ENCODE assay signal across 8 cellular contexts in the genomic region with DNA sequence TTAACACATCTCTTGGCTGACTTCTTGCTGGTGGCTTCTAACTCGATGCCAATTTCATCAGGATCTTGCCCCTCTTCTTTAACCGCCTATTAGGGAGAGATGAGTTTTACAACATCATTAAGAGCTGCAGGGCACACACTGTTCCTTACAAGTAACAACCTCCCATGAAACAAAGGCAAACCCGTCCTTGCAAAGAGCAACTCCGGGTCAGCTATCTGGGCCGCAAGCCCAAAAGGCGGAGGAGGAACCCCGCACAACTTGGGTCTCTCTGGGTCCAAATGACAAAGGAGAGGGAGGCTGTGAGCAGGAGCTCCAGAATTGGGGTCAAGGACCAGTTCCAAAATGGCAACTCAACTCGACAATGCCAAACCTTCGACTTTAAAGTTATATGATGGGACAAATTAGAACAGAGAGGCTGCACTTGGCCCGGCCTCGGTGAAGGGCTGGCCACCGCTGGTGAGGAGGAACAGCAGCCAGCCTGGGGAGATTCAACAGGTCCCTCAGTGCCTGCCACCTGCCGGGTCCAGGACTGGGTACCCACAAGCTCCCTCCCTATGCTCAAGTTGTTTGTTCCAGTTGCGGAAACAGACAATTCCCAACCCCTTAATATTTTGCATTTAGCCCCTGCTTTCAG. TPM values are rescaled to one million over a fixed set of nuclear protein-coding genes. Genes with fewer than 3 reads are reported as not detected.
DNase-seq lines count a peak whose midpoint lies in the region; ATAC-seq, FAIRE-seq and TF ChIP-seq lines count a peak whose summit lies in the region.

No MANE protein-coding gene starts in this region.

- no peak overlapping the region for H2BK20ac ChIP-seq in H9 (ENCODE audit: low read depth, low read length, poor library complexity, severe bottlenecking)

- no peak for ATAC-seq in activated T-cell treated with anti-CD3 and anti-CD28 coated beads, Interleukin-2, amount 50 U/mL, for 4 hours
- no peak for ATAC-seq in GM18909 (IDR thresholded peaks at IDR 0.05; ENCODE audit: poor library complexity, unreplicated experiment)
- ATAC-seq in HG02870 (IDR thresholded peaks at IDR 0.05; ENCODE audit: unreplicated experiment): no peak
- ATAC-seq in HG03439 (IDR thresholded peaks at IDR 0.05; ENCODE audit: unreplicated experiment): no peak

- H3K27me3 Mint-ChIP-seq in H9 (ENCODE audit: low read depth): peaks cover 4% of the 10 kb centered on the region; the same call in 1 of the 2 replicates
- no peaks in the 10 kb centered on the region for H3K27me3 Mint-ChIP-seq in activated T-cell treated with anti-CD3 and anti-CD28 coated beads, Interleukin-2, amount 50 U/mL, for 4 hours (ENCODE audit: low read depth)

- H3K23ac ChIP-seq in H9 (ENCODE audit: insufficient read length, low read depth, low read length): no peak overlapping the region

- no peak overlapping the region for H3K27ac ChIP-seq in H9 (ENCODE audit: insufficient read length, low read depth, low read length)
- H3K27ac ChIP-seq in small intestine (ENCODE audit: low read depth in 1 of 2, low read length in 1 of 2): peak overlapping the region; percentile 85 to 96

- no peak overlapping the region for H3K4ac ChIP-seq in H9 (ENCODE audit: low read depth, low read length)

- H3K14ac ChIP-seq in H9 (ENCODE audit: insufficient read depth, low read length): no peak overlapping the region

- H3K4me3 Mint-ChIP-seq in H9: peak overlapping the region; percentile 100
- peak overlapping the region; percentile 100 for H3K4me3 Mint-ChIP-seq in activated T-cell treated with anti-CD3 and anti-CD28 coated beads, Interleukin-2, amount 50 U/mL, for 4 hours

- no peak overlapping the region for H2BK12ac ChIP-seq in H9 (ENCODE audit: insufficient read length, low read depth, low read length)

- H3K56ac ChIP-seq in H9 (ENCODE audit: insufficient read length, low read depth, low read length): no peak overlapping the region

- H3K36me3 ChIP-seq in small intestine (ENCODE audit: control insufficient read depth in 2 of 2, insufficient read depth in 2 of 2, low read length in 2 of 2): peaks cover 7 to 10% of the 10 kb centered on the region in 2 donors

- peak overlapping the region in 2 of 3 experiments; percentile 32 to 40; a peak in 2 of 7 replicates for H3K27ac Mint-ChIP-seq in H9

- H3K4me1 ChIP-seq in H9 (ENCODE audit: insufficient read depth, low read length): no peaks in the 10 kb centered on the region; the same call in 1 of the 2 replicates
- peaks cover 5 to 12% of the 10 kb centered on the region in 2 donors for H3K4me1 ChIP-seq in small intestine (ENCODE audit: control insufficient read depth in 2 of 2, insufficient read depth in 1 of 2, low read depth in 1 of 2, low read length in 1 of 2)

- H3T11ph ChIP-seq in H9 (ENCODE audit: low read length): no peak overlapping the region

- no peak overlapping the region for H4K5ac ChIP-seq in H9 (ENCODE audit: insufficient read length, low read depth, low read length)

- H2BK120ac ChIP-seq in H9 (ENCODE audit: low read depth, low read length, poor library complexity, severe bottlenecking): no peak overlapping the region

- H3K9me3 ChIP-seq in H9 (ENCODE audit: control insufficient read depth, low read depth, low read length) (no peaks in the 10 kb centered on the region), small intestine (ENCODE audit: control insufficient read depth, low read depth) (no peaks in the 10 kb centered on the region)

- H4K20me1 ChIP-seq in H9 (ENCODE audit: control insufficient read depth, insufficient read depth, insufficient read length): no peaks in the 10 kb centered on the region

- H3K18ac ChIP-seq in H9 (ENCODE audit: insufficient read length, low read depth, low read length): no peak overlapping the region

- H4K8ac ChIP-seq in H9 (replicated peaks; ENCODE audit: insufficient read length, low read depth, low read length): no peak overlapping the region

- H2AFZ ChIP-seq in H9 (ENCODE audit: low read length): no peak overlapping the region

- H3K27me3 ChIP-seq in H9 (ENCODE audit: insufficient read depth, low read length) (no peaks in the 10 kb centered on the region), small intestine (ENCODE audit: control insufficient read depth in 2 of 2, insufficient read depth in 2 of 2, low read length in 2 of 2) (no peaks in the 10 kb centered on the region)

- H3K36me3 Mint-ChIP-seq in H9 (ENCODE audit: insufficient read depth in 1 of 3, low read depth in 3 of 3): peaks cover 44 to 78% (median 64%) of the 10 kb centered on the region in 3 experiments
- peaks cover 45% of the 10 kb centered on the region for H3K36me3 Mint-ChIP-seq in activated T-cell treated with anti-CD3 and anti-CD28 coated beads, Interleukin-2, amount 50 U/mL, for 4 hours (ENCODE audit: insufficient read depth)

- no peak for FAIRE-seq in small intestine (lab: Jason Lieb, UNC)

- no peak for TF ChIP-seq CTCF in H9 (conservative IDR thresholded peaks at IDR 0.05)

- no peak overlapping the region for H2AK5ac ChIP-seq in H9 (ENCODE audit: insufficient read length, low read length)

- H3K4me3 ChIP-seq in small intestine (ENCODE audit: low read depth in 1 of 2, low read length in 2 of 2): peak overlapping the region; percentile 76 to 96

- no CpG with 5 or more reads among the region's 14 CpGs for WGBS in H9 (ENCODE audit: extremely low coverage, insufficient read length, low lambda C conversion rate)
- 9 to 24% (median 18%) methylated on average over 14 of the region's 14 CpGs for WGBS in small intestine, 3 donors

- peak overlapping the region; percentile 58 for H3K4me2 ChIP-seq in H9 (ENCODE audit: insufficient read depth, insufficient read length, low read length)

- peaks cover 52% of the 10 kb centered on the region for H3K79me2 ChIP-seq in H9 (ENCODE audit: insufficient read depth, low read length)

- H3K23me2 ChIP-seq in H9 (ENCODE audit: insufficient read length, low read depth, low read length, poor library complexity, severe bottlenecking): peaks cover 14% of the 10 kb centered on the region

- H3K9ac ChIP-seq in H9 (ENCODE audit: extremely low read depth, insufficient read length, low read length): no peak overlapping the region

- no peak overlapping the region for H2BK5ac ChIP-seq in H9 (ENCODE audit: insufficient read length, low read length)

- no peak overlapping the region for H4K91ac ChIP-seq in H9 (ENCODE audit: insufficient read length, low read depth, low read length)

- H3K4me1 Mint-ChIP-seq in H9: peaks cover 28 to 30% of the 10 kb centered on the region in 2 experiments
- H3K4me1 Mint-ChIP-seq in activated T-cell treated with anti-CD3 and anti-CD28 coated beads, Interleukin-2, amount 50 U/mL, for 4 hours (ENCODE audit: low read depth): peaks cover 65% of the 10 kb centered on the region

- peaks cover 0 to 3% of the 10 kb centered on the region in 2 experiments; a peak in 3 of 5 replicates for H3K9me3 Mint-ChIP-seq in H9
- no peaks in the 10 kb centered on the region for H3K9me3 Mint-ChIP-seq in activated T-cell treated with anti-CD3 and anti-CD28 coated beads, Interleukin-2, amount 50 U/mL, for 4 hours

- no peak overlapping the region for H2BK15ac ChIP-seq in H9 (ENCODE audit: low read depth, low read length)

- no peak for DNase-seq in H9
- no peak for DNase-seq in activated T-cell treated with anti-CD3 and anti-CD28 coated beads, Interleukin-2, amount 50 U/mL, for 4 hours
- DNase-seq in hypothalamus (lab: John Stamatoyannopoulos, UW): peak in 41 of 51 donors; percentile 11 to 74 (median 37)
- DNase-seq in small intestine: peak; percentile 24
- no peak for DNase-seq in mucosa of gallbladder (ENCODE audit: low spot score)

- peaks cover 14% of the 10 kb centered on the region for H3K79me1 ChIP-seq in H9 (ENCODE audit: insufficient read depth, low read depth, low read length, poor library complexity, severe bottlenecking)

RNA-seq across cellular contexts. Expression of a gene that starts 1.1 kb away (rescaled TPM):
- total RNA-seq in H9 (2021) (70.3 and 76.1 TPM in 2 replicates), mucosa of gallbladder (127 TPM)
- 100 to 1,000 TPM; 113 to 117 (median 113) TPM for total RNA-seq in activated T-cell treated with anti-CD3 and anti-CD28 coated beads, Interleukin-2, amount 50 U/mL, for 4 hours
- 10 to 100 TPM; 38.8 to 83.2 (median 78.4) TPM for polyA plus RNA-seq in small intestine

RNA-seq across cellular contexts. Expression of a gene that starts 1.5 kb away (rescaled TPM):
- total RNA-seq in H9 (2021) (107 and 110 TPM in 2 replicates), mucosa of gallbladder (92.9 TPM)
- total RNA-seq in activated T-cell treated with anti-CD3 and anti-CD28 coated beads, Interleukin-2, amount 50 U/mL, for 4 hours: 100 to 1,000 TPM; 169 to 191 (median 186) TPM
- polyA plus RNA-seq in small intestine: 10 to 100 TPM; 44.0 to 63.5 (median 47.3) TPM

RNA-seq across cellular contexts. Expression of a gene that starts 53.7 kb away (rescaled TPM):
- 0.17 and 0.18 TPM in 2 replicates for total RNA-seq in H9 (2021)
- 1 to 10 TPM in 1 of 3 donors, under 1 TPM in 2; 0.63 to 1.4 (median 0.81) TPM for total RNA-seq in activated T-cell treated with anti-CD3 and anti-CD28 coated beads, Interleukin-2, amount 50 U/mL, for 4 hours
- polyA plus RNA-seq in small intestine: 1 to 10 TPM in 1 of 3 donors, under 1 TPM in 2; 0.69 to 1.3 (median 0.81) TPM
- total RNA-seq in mucosa of gallbladder: 0.20 TPM

RNA-seq across cellular contexts. Expression of a gene that starts 58.9 kb away (rescaled TPM):
- 23.4 and 23.8 TPM in 2 replicates for total RNA-seq in H9 (2021)
- 100 to 1,000 TPM in 2 of 3 donors, 10 to 100 TPM in 1; 90.0 to 107 (median 103) TPM for total RNA-seq in activated T-cell treated with anti-CD3 and anti-CD28 coated beads, Interleukin-2, amount 50 U/mL, for 4 hours
- polyA plus RNA-seq in small intestine: 100 to 1,000 TPM in 2 of 3 donors, 10 to 100 TPM in 1; 99.5 to 134 (median 117) TPM
- total RNA-seq in mucosa of gallbladder: 62.6 TPM

RNA-seq across cellular contexts. Expression of a gene that starts 59.4 kb away (rescaled TPM):
- total RNA-seq in H9 (2021) (8.0 and 9.3 TPM in 2 replicates), mucosa of gallbladder (15.7 TPM)
- total RNA-seq in activated T-cell treated with anti-CD3 and anti-CD28 coated beads, Interleukin-2, amount 50 U/mL, for 4 hours: 1 to 10 TPM; 2.6 to 2.7 (median 2.7) TPM
- 1 to 10 TPM; 4.5 to 6.0 (median 4.6) TPM for polyA plus RNA-seq in small intestine

Comparison
In these comparisons a context has a peak if more than half of its experiments do, and no peak if none do; other contexts are left out.
1. DNase-seq: peak in hypothalamus (41 of 51) and small intestine (single experiment); none in H9 (single experiment), activated T-cell treated with anti-CD3 and anti-CD28 coated beads, Interleukin-2, amount 50 U/mL, for 4 hours (single experiment) and mucosa of gallbladder (single experiment).